Comparison of ENCODE assay signal across 8 cellular contexts in the genomic region with DNA sequence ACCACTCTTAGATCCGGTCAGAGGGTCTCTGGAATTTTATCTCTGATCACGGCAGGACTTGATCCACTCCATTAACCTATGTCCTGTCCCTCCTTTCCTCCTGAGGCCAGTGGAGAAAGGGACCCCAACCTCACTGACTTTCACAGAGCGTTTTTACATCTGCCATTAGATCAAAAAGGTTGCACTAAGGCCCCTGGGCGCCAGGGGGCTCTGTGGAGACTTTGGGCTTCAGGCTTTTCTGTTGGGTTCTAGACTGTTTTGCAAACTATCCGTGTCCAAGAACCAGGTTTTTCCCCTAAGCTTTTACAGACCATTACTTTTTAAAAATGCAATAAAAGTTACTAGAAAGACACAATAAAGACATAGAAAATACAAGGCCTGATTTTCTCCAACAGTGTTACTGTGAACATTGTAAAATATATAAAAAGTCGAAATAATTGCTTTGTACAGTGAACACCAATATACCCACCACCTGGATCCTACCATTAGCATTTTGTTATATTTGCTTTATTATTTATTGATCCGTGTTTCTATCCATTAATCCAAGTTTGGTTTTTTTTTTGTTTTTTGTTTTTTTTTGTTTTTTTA.
A peak's percentile ranks its signal among the peaks of the same experiment; 100 is the strongest.
DNase-seq lines count a peak whose midpoint lies in the region; ATAC-seq and TF ChIP-seq lines count a peak whose summit lies in the region.

No MANE protein-coding gene starts in this region.

- H3K27ac ChIP-seq in 22Rv1 (no peak overlapping the region), mesenchymal stem cell (ENCODE audit: low read length, poor library complexity, severe bottlenecking) (no peak overlapping the region), suprapubic skin (no peak overlapping the region)

- ATAC-seq in WTC11 (peak; percentile 83), GM19455 (IDR thresholded peaks at IDR 0.05; ENCODE audit: unreplicated experiment) (no peak)

- no peak overlapping the region for H2BK12ac ChIP-seq in mesenchymal stem cell (ENCODE audit: low read length in 2 of 2)

- H3K4me3 ChIP-seq in mesenchymal stem cell (ENCODE audit: insufficient read depth in 1 of 2, low read depth in 1 of 2, low read length in 2 of 2) (no peak overlapping the region), suprapubic skin (no peak overlapping the region)

- H3K9me3 Mint-ChIP-seq in WTC11: peaks cover 13% of the 10 kb centered on the region

- H3K27me3 ChIP-seq in mesenchymal stem cell (ENCODE audit: control insufficient read depth in 1 of 2, insufficient read depth in 1 of 2, low read length in 2 of 2) (peaks cover 10 to 18% of the 10 kb centered on the region in 2 experiments), suprapubic skin (peaks cover 34% of the 10 kb centered on the region)

- H3K4me3 Mint-ChIP-seq in WTC11: no peak overlapping the region

- no peak overlapping the region for H3K9ac ChIP-seq in mesenchymal stem cell (ENCODE audit: low read length)

- H4K91ac ChIP-seq in mesenchymal stem cell (ENCODE audit: low read length): no peak overlapping the region

- TF ChIP-seq CTCF in 22Rv1 (IDR thresholded peaks at IDR 0.05) (peak; percentile 92), GM12872 (IDR thresholded peaks at IDR 0.05; ENCODE audit: insufficient read depth, low read depth, low read length) (peak; percentile 80), WTC11 (IDR thresholded peaks at IDR 0.05) (no peak; the same call in 1 of the 2 replicates), suprapubic skin (IDR thresholded peaks at IDR 0.05) (peak; percentile 29 to 64)

- H4K8ac ChIP-seq in mesenchymal stem cell (ENCODE audit: low read length): no peak overlapping the region

- no peaks in the 10 kb centered on the region; the same call in 1 of the 2 replicates for H3K27me3 Mint-ChIP-seq in WTC11 (ENCODE audit: low read depth)

- no peak overlapping the region for H3K14ac ChIP-seq in mesenchymal stem cell (ENCODE audit: low read length in 2 of 2)

- H3K4me1 ChIP-seq in mesenchymal stem cell (ENCODE audit: control insufficient read depth, insufficient read depth, low read depth, low read length) (no peaks in the 10 kb centered on the region), suprapubic skin (peaks cover 4% of the 10 kb centered on the region)

- no peak overlapping the region for H3K18ac ChIP-seq in mesenchymal stem cell (ENCODE audit: low read depth in 1 of 2, low read length in 2 of 2)

- WGBS in mesenchymal stem cell: 49% methylated on average over 4 of the region's 7 CpGs
- 54% methylated on average over 7 of the region's 7 CpGs for WGBS in suprapubic skin

- no peak overlapping the region for H2AFZ ChIP-seq in mesenchymal stem cell (ENCODE audit: low read depth, low read length)

- no peaks in the 10 kb centered on the region for H3K36me3 Mint-ChIP-seq in WTC11

- H2BK15ac ChIP-seq in mesenchymal stem cell (ENCODE audit: low read depth, poor library complexity, severe bottlenecking): no peak overlapping the region

- DNase-seq in NCI-H146 (lab: John Stamatoyannopoulos, UW): peak; percentile 36
- DNase-seq in WTC11 (ENCODE audit: low spot score): peak; percentile 82
- DNase-seq in dermis microvascular lymphatic vessel endothelial cell (ENCODE audit: low read depth in 2 of 2): peak; percentile 47 to 69
- peak; percentile 46 for DNase-seq in mesenchymal stem cell
- DNase-seq in suprapubic skin (ENCODE audit: low spot score in 2 of 2): no peak

- no peak overlapping the region for H3K23ac ChIP-seq in mesenchymal stem cell (ENCODE audit: low read length in 2 of 2)

- no peak for TF ChIP-seq EP300 in suprapubic skin (IDR thresholded peaks at IDR 0.05)

- H3K4ac ChIP-seq in mesenchymal stem cell (ENCODE audit: low read depth in 1 of 2, low read length in 2 of 2): no peak overlapping the region

- no peak overlapping the region for H2BK5ac ChIP-seq in mesenchymal stem cell (ENCODE audit: low read depth, low read length, poor library complexity, severe bottlenecking)

- CTCF ChIA-PET in WTC11 (lab: Charles Lee): interaction anchor here (0.6 to 5.6 kb wide), 15 partner anchors 13 to 663 kb away, joined by 3 to 38 read pairs (median 3); partner anchors contain the start of genes ALDH1A2 and POLR2M

- POLR2A ChIA-PET in WTC11 (lab: Charles Lee): no interaction called here

- H2AK5ac ChIP-seq in mesenchymal stem cell (ENCODE audit: low read length, severe bottlenecking): no peak overlapping the region

- H3K36me3 ChIP-seq in mesenchymal stem cell (ENCODE audit: control insufficient read depth in 1 of 2, insufficient read depth in 2 of 2, low read depth in 1 of 2, low read length in 2 of 2) (no peaks in the 10 kb centered on the region), suprapubic skin (no peaks in the 10 kb centered on the region)

- H3K4me2 ChIP-seq in mesenchymal stem cell (ENCODE audit: low read length, poor library complexity, severe bottlenecking): no peak overlapping the region

- H3K79me1 ChIP-seq in mesenchymal stem cell (replicated peaks; ENCODE audit: low read length, poor library complexity, severe bottlenecking): no peaks in the 10 kb centered on the region

- H3K27ac Mint-ChIP-seq in WTC11: no peak overlapping the region

- no peak overlapping the region for H2BK120ac ChIP-seq in mesenchymal stem cell (ENCODE audit: low read depth, low read length)

- H3K4me1 Mint-ChIP-seq in WTC11: no peaks in the 10 kb centered on the region

- no peak for TF ChIP-seq POLR2A in suprapubic skin (IDR thresholded peaks at IDR 0.05)

- H3K9me3 ChIP-seq in mesenchymal stem cell (ENCODE audit: control insufficient read depth, low read length) (no peaks in the 10 kb centered on the region), suprapubic skin (no peaks in the 10 kb centered on the region)

TF ChIP-seq in WTC11, 78 proteins besides CTCF, POLR2A, EP300 and RAD21:
- TF ChIP-seq NFE2L1 (CRISPR knock-in tag; IDR thresholded peaks at IDR 0.05): no peak
- no peak for TF ChIP-seq SMAD4 (CRISPR knock-in tag; IDR thresholded peaks at IDR 0.05)
- TF ChIP-seq ATF6 (CRISPR knock-in tag; IDR thresholded peaks at IDR 0.05): no peak
- TF ChIP-seq, protein P1, sequence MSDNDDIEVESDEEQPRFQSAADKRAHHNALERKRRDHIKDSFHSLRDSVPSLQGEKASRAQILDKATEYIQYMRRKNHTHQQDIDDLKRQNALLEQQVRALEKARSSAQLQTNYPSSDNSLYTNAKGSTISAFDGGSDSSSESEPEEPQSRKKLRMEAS (CRISPR knock-in tag; IDR thresholded peaks at IDR 0.05): no peak
- TF ChIP-seq SMAD3 (CRISPR knock-in tag; IDR thresholded peaks at IDR 0.05; ENCODE audit: borderline replicate concordance): no peak
- TF ChIP-seq NR2C2 (CRISPR knock-in tag; IDR thresholded peaks at IDR 0.05): no peak
- no peak for TF ChIP-seq ZNF263 (CRISPR knock-in tag; IDR thresholded peaks at IDR 0.05; ENCODE audit: low read depth)
- no peak for TF ChIP-seq ZNF416 (CRISPR knock-in tag; IDR thresholded peaks at IDR 0.05)
- TF ChIP-seq FOXP4 (CRISPR knock-in tag; IDR thresholded peaks at IDR 0.05): no peak
- TF ChIP-seq STAT6 (CRISPR knock-in tag; conservative IDR thresholded peaks at IDR 0.05; ENCODE audit: low read depth): no peak

Comparison
In these comparisons a context has a peak if more than half of its experiments do, and no peak if none do; other contexts are left out.
1. DNase-seq: peak in NCI-H146 (single experiment), WTC11 (single experiment), dermis microvascular lymphatic vessel endothelial cell (2 of 2) and mesenchymal stem cell (single experiment); none in suprapubic skin (0 of 2).